Comparison of ENCODE assay signal across 21 cellular contexts in the genomic region with DNA sequence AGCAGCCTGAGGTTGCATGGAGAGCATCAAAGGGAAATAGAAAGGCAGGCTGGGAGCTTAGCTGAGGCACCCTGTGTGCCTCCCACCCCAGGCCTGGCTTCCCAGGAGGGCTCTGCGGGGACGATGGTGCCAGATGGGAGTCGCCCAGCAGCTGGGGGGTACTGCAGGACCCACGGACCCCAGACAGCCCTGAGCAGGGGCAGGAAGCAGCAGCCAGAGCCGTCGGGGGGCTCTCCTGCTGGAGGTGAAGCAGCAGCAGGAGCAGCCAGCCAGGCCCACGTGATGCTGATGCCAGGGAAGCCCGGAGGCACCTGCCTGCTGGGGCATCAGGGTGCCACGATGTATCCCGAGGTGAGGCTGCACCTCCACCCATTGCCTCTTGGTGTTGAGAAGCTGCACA. TPM values are rescaled to one million over a fixed set of nuclear protein-coding genes. Genes with fewer than 3 reads are reported as not detected.
DNase-seq lines count a peak whose midpoint lies in the region; ATAC-seq, FAIRE-seq and TF ChIP-seq lines count a peak whose summit lies in the region.
"Had no signal": no experiment of that assay in that cellular context is flagged by ENCODE, and none has a peak within 500 bp of the region (broad histone marks: within the 10 kb centered on the region; RNA-seq: fewer than 3 reads in every experiment).

No MANE protein-coding gene starts in this region.

- no peak overlapping the region for H2BK120ac ChIP-seq in IMR-90 (ENCODE audit: low read depth, low read length)

- peaks cover 3% of the 10 kb centered on the region; the same call in 1 of the 2 replicates for H3K4me1 ChIP-seq in IMR-90 (ENCODE audit: control insufficient read depth, insufficient read depth, low read length)
- H3K4me1 ChIP-seq: BE2C had no signal

- H2AFZ ChIP-seq in IMR-90 (replicated peaks; ENCODE audit: low read length, poor library complexity), result peak overlapping the region; percentile 17
- H2AFZ ChIP-seq: GM23338 had no signal

- no peak overlapping the region for H4K5ac ChIP-seq in IMR-90 (ENCODE audit: low read depth, low read length)

- no peak overlapping the region for H3K56ac ChIP-seq in IMR-90 (ENCODE audit: extremely low read depth, insufficient read depth, low read length)

- H3K27me3 ChIP-seq in CD4-positive, alpha-beta T cell (ENCODE audit: control insufficient read depth, insufficient read depth, low read length), result peaks cover 23% of the 10 kb centered on the region
- H3K27me3 ChIP-seq in IMR-90 (ENCODE audit: control insufficient read depth, insufficient read depth, low read length), result peaks cover 58% of the 10 kb centered on the region
- H3K27me3 ChIP-seq: BE2C had no signal

- 50% methylated on average over 7 of the region's 10 CpGs; no CpG with 5 or more reads in 1 of the 2 experiments for WGBS in IMR-90 (ENCODE audit: extremely low coverage in 2 of 2, insufficient read length in 1 of 2), 2 experiments

- no peak for TF ChIP-seq CTCF in CD4-positive, alpha-beta T cell (IDR thresholded peaks at IDR 0.05)
- TF ChIP-seq CTCF in IMR-90 (conservative IDR thresholded peaks at IDR 0.05; ENCODE audit: low read depth, low read length), result no peak
- TF ChIP-seq CTCF in nephron (IDR thresholded peaks at IDR 0.05; ENCODE audit: unreplicated experiment in 3 of 3), result no peak

- no peak overlapping the region for H2BK5ac ChIP-seq in IMR-90 (ENCODE audit: low read depth, low read length, poor library complexity, severe bottlenecking)

- H3K79me1 ChIP-seq in IMR-90 (ENCODE audit: low read depth in 1 of 2, low read length in 2 of 2), result no peaks in the 10 kb centered on the region

- H4K91ac ChIP-seq in IMR-90 (ENCODE audit: insufficient read depth, low read depth, low read length), result no peak overlapping the region

- intact Hi-C loops in CD4-positive, alpha-beta T cell (cut with DNase I, micrococcal nuclease), result no loop called here
- intact Hi-C loops in IMR-90 (cut with micrococcal nuclease), result loop anchor here (1.0 kb wide), 1 partner anchor 11 kb away; no protein-coding TSS in a partner anchor

- no peak overlapping the region for H3K14ac ChIP-seq in IMR-90 (replicated peaks; ENCODE audit: low read depth, low read length)

- H2AK5ac ChIP-seq in IMR-90 (ENCODE audit: low read depth, low read length), result no peak overlapping the region

- H3K4me1 Mint-ChIP-seq in CD4-positive, alpha-beta T cell (ENCODE audit: low read depth), result peaks cover 17% of the 10 kb centered on the region
- peaks cover 6% of the 10 kb centered on the region for H3K4me1 Mint-ChIP-seq in nephron

- H3K9me1 ChIP-seq in IMR-90 (ENCODE audit: insufficient read depth, low read length), result no peaks in the 10 kb centered on the region

- H2BK15ac ChIP-seq in IMR-90 (ENCODE audit: low read depth, low read length), result no peak overlapping the region

- H3K27ac ChIP-seq in CD4-positive, alpha-beta T cell (ENCODE audit: low read depth, low read length), result no peak overlapping the region
- H3K27ac ChIP-seq in IMR-90 (ENCODE audit: insufficient read depth, low read length) (no peak overlapping the region), caudate nucleus (ENCODE audit: low read depth, low read length) (peak overlapping the region; percentile 16), substantia nigra (ENCODE audit: low read depth, low read length, poor library complexity, severe bottlenecking) (no peak overlapping the region)

- H3K4me3 ChIP-seq in IMR-90 (ENCODE audit: insufficient read depth, low read depth, low read length), result no peak overlapping the region
- H3K4me3 ChIP-seq: GM23338 had no signal

- CTCF ChIA-PET in CD4-positive, alpha-beta T cell (lab: Charles Lee), result no interaction called here
- CTCF ChIA-PET in IMR-90 (lab: Yijun Ruan, JAX), result no interaction called here

- H3K9me3 Mint-ChIP-seq in CD4-positive, alpha-beta T cell, result no peaks in the 10 kb centered on the region
- H3K9me3 Mint-ChIP-seq in nephron, result no peaks in the 10 kb centered on the region
- H3K9me3 Mint-ChIP-seq: GM23338, HFFc6 had no signal

- peaks cover 18% of the 10 kb centered on the region for H3K27me3 Mint-ChIP-seq in CD4-positive, alpha-beta T cell
- H3K27me3 Mint-ChIP-seq in nephron (ENCODE audit: low read depth), result peaks cover 38% of the 10 kb centered on the region

- H4K8ac ChIP-seq in IMR-90 (ENCODE audit: low read depth in 2 of 2, low read length in 2 of 2), result no peak overlapping the region

- no peak overlapping the region for H2AK9ac ChIP-seq in IMR-90 (replicated peaks; ENCODE audit: low read depth, low read length, poor library complexity)

- H2BK20ac ChIP-seq in IMR-90 (ENCODE audit: low read depth, low read length), result no peak overlapping the region

- no peak overlapping the region for H3K18ac ChIP-seq in IMR-90 (ENCODE audit: low read depth, low read length)

- H3K4me3 Mint-ChIP-seq in CD4-positive, alpha-beta T cell, result peak overlapping the region; percentile 38
- H3K4me3 Mint-ChIP-seq in nephron, result peak overlapping the region in 2 of 3 experiments; percentile 28 to 51
- H3K4me3 Mint-ChIP-seq: GM23338, HFFc6 had no signal

- no peak for TF ChIP-seq RAD21 in IMR-90 (IDR thresholded peaks at IDR 0.05; ENCODE audit: low read length)

- POLR2A ChIA-PET in CD4-positive, alpha-beta T cell (lab: Charles Lee), result no interaction called here
- POLR2A ChIA-PET in IMR-90 (lab: Charles Lee; ENCODE audit: unreplicated experiment), result no interaction called here

- H3K27ac Mint-ChIP-seq in CD4-positive, alpha-beta T cell, result no peak overlapping the region
- no peak overlapping the region for H3K27ac Mint-ChIP-seq in nephron
- H3K27ac Mint-ChIP-seq: GM23338, HFFc6 had no signal

- DNase-seq in CD4-positive, alpha-beta T cell, result no peak
- DNase-seq in IMR-90 (no peak), caudate nucleus (lab: John Stamatoyannopoulos, UW) (peak in 1 of 61 donors; percentile 41), SIG-M5 treated with dmso at 0.1 percent for 504 hours (lab: John Stamatoyannopoulos, UW; ENCODE audit: unreplicated experiment) (no peak), frontal cortex (ENCODE audit: low spot score in 2 of 2) (no peak), substantia nigra (lab: John Stamatoyannopoulos, UW) (no peak)
- DNase-seq: ACHN; BE2C; C1 segment of cervical spinal cord; Caco-2; CD4-positive, CD25-positive, alpha-beta regulatory T cell; H7; HFFc6 had no signal

- peaks cover 4% of the 10 kb centered on the region; the same call in 1 of the 2 replicates for H4K20me1 ChIP-seq in IMR-90 (ENCODE audit: insufficient read depth, low read length)

- dilution Hi-C loops in IMR-90 (cut with HindIII; ENCODE audit: low sequenced_read_pairs, unreplicated experiment), result no loop called here

- no peak for FAIRE-seq in frontal cortex (lab: Jason Lieb, UNC)
- FAIRE-seq: A204.1, D721Med, G401.6, GM12891, HTR-8/SVneo had no signal

- H3K36me3 ChIP-seq in IMR-90 (ENCODE audit: control insufficient read depth, insufficient read depth, low read length), result no peaks in the 10 kb centered on the region
- H3K36me3 ChIP-seq: BE2C had no signal

- no peak overlapping the region for H3K4ac ChIP-seq in IMR-90 (ENCODE audit: low read depth, low read length)

- no peak overlapping the region for H3K9ac ChIP-seq in IMR-90 (ENCODE audit: low read depth, low read length)

- no peak for ATAC-seq in CD4-positive, alpha-beta T cell (ENCODE audit: poor library complexity)
- no peak for ATAC-seq in IMR-90 (ENCODE audit: low read depth)
- ATAC-seq: GM23338 had no signal

- no peak overlapping the region for H3K23ac ChIP-seq in IMR-90 (ENCODE audit: low read depth, low read length)

- H3K36me3 Mint-ChIP-seq in CD4-positive, alpha-beta T cell (ENCODE audit: low read depth), result no peaks in the 10 kb centered on the region
- no peaks in the 10 kb centered on the region for H3K36me3 Mint-ChIP-seq in nephron (ENCODE audit: low read depth)
- H3K36me3 Mint-ChIP-seq: CD4-positive, CD25-positive, alpha-beta regulatory T cell; IgD-negative memory B cell had no signal

- in situ Hi-C loops in IMR-90 (cut with MboI; ENCODE audit: low sequenced_read_pairs), result no loop called here

- H3K9me3 ChIP-seq in CD4-positive, alpha-beta T cell (ENCODE audit: control insufficient read depth, low read length), result no peaks in the 10 kb centered on the region
- no peaks in the 10 kb centered on the region for H3K9me3 ChIP-seq in IMR-90 (ENCODE audit: control insufficient read depth, insufficient read depth, low read length)
- H3K9me3 ChIP-seq: BE2C, Caco-2 had no signal

- no TSS peak for BruUV-seq in IMR-90 (replicated peaks; lab: Mats Ljungman, UMichigan)

- no peak for TF ChIP-seq POLR2A in IMR-90 (IDR thresholded peaks at IDR 0.05; ENCODE audit: low read depth, low read length)

- no peak overlapping the region for H3K4me2 ChIP-seq in IMR-90 (ENCODE audit: low read depth, low read length)
- H3K4me2 ChIP-seq: GM23338 had no signal

TF ChIP-seq in IMR-90, 13 proteins besides CTCF, POLR2A, EP300 and RAD21:
- TF ChIP-seq FOS (IDR thresholded peaks at IDR 0.05; ENCODE audit: low read depth, low read length) (no peak), MAZ (IDR thresholded peaks at IDR 0.05; ENCODE audit: borderline replicate concordance, low read depth, low read length) (no peak), RFX5 (IDR thresholded peaks at IDR 0.05; ENCODE audit: low read depth, low read length) (no peak), NFE2L2 (IDR thresholded peaks at IDR 0.05; ENCODE audit: low read depth, low read length) (no peak), CHD1 (IDR thresholded peaks at IDR 0.05; ENCODE audit: low read depth, low read length) (no peak), RCOR1 (IDR thresholded peaks at IDR 0.05; ENCODE audit: insufficient replicate concordance, low read length) (no peak), MXI1 (IDR thresholded peaks at IDR 0.05; ENCODE audit: borderline replicate concordance, low read depth, low read length) (no peak)
- TF ChIP-seq, protein P1, sequence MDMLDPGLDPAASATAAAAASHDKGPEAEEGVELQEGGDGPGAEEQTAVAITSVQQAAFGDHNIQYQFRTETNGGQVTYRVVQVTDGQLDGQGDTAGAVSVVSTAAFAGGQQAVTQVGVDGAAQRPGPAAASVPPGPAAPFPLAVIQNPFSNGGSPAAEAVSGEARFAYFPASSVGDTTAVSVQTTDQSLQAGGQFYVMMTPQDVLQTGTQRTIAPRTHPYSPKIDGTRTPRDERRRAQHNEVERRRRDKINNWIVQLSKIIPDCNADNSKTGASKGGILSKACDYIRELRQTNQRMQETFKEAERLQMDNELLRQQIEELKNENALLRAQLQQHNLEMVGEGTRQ (IDR thresholded peaks at IDR 0.05; ENCODE audit: low read depth, low read length), result no peak

RNA-seq across cellular contexts. Expression of a gene that starts 20.4 kb away (rescaled TPM):
- under 1 TPM; 0.20 to 0.44 TPM for total RNA-seq in CD4-positive, alpha-beta T cell
- under 0.01 TPM in 1 of 2 replicates, not detected in the other for total RNA-seq in IMR-90 (2012; rRNA removed)
- 0.10 and 0.20 TPM in 2 replicates for polyA plus RNA-seq in IMR-90 (2012; rRNA removed)
- 0.05 and 0.08 TPM in 2 replicates for polyA plus RNA-seq in IMR-90 (2012; cell fraction: cytosol; rRNA removed)
- 0.21 and 0.33 TPM in 2 replicates for polyA plus RNA-seq in IMR-90 (2012; cell fraction: nucleus; rRNA removed; ENCODE audit: low replicate concordance)
- total RNA-seq in frontal cortex, result 18.8 TPM
- polyA plus RNA-seq: CD4-positive, CD25-positive, alpha-beta regulatory T cell; IgD-negative memory B cell had no signal

Comparison
In these comparisons a context has a peak if more than half of its experiments do, and no peak if none do; other contexts are left out.
1. RNA of a gene that starts 20.4 kb away (total RNA-seq): 18.8 TPM in frontal cortex (single experiment); 0.20 to 0.44 TPM in CD4-positive, alpha-beta T cell and under 0.01 TPM in IMR-90; every median in the first group is over 10 times any median in the second.